In the genomic region with DNA sequence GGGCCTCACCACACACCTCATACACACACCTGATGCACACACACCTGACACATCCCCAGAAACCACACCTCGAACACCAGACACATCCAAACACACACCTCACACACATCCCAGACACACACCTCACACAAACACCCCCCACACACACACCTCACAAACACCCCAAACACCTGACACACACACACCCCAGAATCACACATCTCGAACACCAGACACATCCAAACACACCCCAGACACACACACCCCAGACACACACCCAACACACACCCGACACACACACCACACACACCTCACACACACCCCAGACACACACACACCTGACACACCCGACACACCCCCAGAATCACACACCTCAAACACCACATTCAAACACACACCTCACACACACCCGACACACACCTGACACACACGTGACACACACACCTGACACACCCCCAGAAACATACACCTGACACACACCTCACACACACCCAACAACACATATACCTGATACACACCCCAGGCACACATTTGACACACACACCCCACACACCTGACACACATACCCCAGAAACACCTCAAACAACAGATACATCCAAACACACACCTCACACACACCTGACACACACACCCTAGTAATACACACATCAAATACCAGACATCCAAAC, we compare ENCODE assay signal across 2 cellular contexts.
TF ChIP-seq lines count a peak whose summit lies in the region.

No MANE protein-coding gene starts in this region.

TF ChIP-seq in A549, 52 proteins besides CTCF, POLR2A, EP300 and RAD21:
- TF ChIP-seq FOSB (CRISPR knock-in tag; IDR thresholded peaks at IDR 0.05) (no peak), FOXS1 (CRISPR knock-in tag; IDR thresholded peaks at IDR 0.05) (no peak), TP53 (CRISPR knock-in tag; IDR thresholded peaks at IDR 0.05) (no peak), HEYL (CRISPR knock-in tag; IDR thresholded peaks at IDR 0.05) (no peak), MAZ (IDR thresholded peaks at IDR 0.05; ENCODE audit: borderline replicate concordance, low read depth, low read length) (no peak), RARB (CRISPR knock-in tag; IDR thresholded peaks at IDR 0.05) (no peak)
- TF ChIP-seq, protein P1, sequence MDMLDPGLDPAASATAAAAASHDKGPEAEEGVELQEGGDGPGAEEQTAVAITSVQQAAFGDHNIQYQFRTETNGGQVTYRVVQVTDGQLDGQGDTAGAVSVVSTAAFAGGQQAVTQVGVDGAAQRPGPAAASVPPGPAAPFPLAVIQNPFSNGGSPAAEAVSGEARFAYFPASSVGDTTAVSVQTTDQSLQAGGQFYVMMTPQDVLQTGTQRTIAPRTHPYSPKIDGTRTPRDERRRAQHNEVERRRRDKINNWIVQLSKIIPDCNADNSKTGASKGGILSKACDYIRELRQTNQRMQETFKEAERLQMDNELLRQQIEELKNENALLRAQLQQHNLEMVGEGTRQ (IDR thresholded peaks at IDR 0.05), result peak; percentile 49

TF ChIP-seq in GM12878, 131 proteins besides CTCF, POLR2A, EP300 and RAD21:
- TF ChIP-seq BMI1 (IDR thresholded peaks at IDR 0.05; ENCODE audit: borderline replicate concordance) (0 out of 2 replicates have a peak, but pooled peaks have one; percentile 1), HDGF (IDR thresholded peaks at IDR 0.05) (0 out of 2 replicates have a peak, but pooled peaks have one; percentile 34), NBN (IDR thresholded peaks at IDR 0.05) (peak; percentile 43; the same call in 1 of the 2 replicates), STAT1 (conservative IDR thresholded peaks at IDR 0.05) (no peak)
